22 cellular contexts compared by ENCODE assay signal in the genomic region with DNA sequence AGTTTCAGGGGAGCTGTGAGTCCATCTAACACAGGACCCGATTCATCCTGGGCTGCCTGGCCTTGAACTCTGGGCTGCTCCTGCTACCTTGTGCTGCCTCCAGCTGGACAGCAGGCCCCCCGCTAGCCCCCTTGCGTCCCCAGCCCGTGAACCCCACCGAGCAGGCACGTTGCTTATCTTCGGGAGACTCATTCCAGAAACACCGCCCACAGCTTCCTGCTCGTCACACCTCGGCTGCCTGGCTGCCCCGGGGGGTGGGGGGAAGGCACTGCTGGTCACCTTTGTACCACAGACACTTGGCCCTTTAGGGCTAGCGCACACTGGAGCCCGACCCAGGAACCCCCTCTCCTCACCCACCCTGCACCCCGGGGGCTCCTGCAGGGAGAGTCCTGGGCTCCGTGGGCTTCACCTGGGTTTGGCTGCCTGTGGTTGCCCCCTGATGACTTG. TPM values are rescaled to one million over a fixed set of nuclear protein-coding genes. Genes with fewer than 3 reads are reported as not detected.
DNase-seq lines count a peak whose midpoint lies in the region; TF ChIP-seq lines count a peak whose summit lies in the region.
"Had no signal": no experiment of that assay in that cellular context is flagged by ENCODE, and none has a peak within 500 bp of the region (broad histone marks: within the 10 kb centered on the region; RNA-seq: fewer than 3 reads in every experiment).

No MANE protein-coding gene starts in this region.

- H3K4me3 ChIP-seq in BLaER1 = peak overlapping the region; percentile 31; the same call in 1 of the 2 replicates
- no peak overlapping the region for H3K4me3 ChIP-seq in HEK293 (ENCODE audit: low read depth, low read length)
- no peak overlapping the region for H3K4me3 ChIP-seq in mucosa of stomach (ENCODE audit: low read length)
- no peak overlapping the region for H3K4me3 ChIP-seq in BE2C (ENCODE audit: low read depth, low read length)
- H3K4me3 ChIP-seq: body of pancreas, lung, SK-N-MC, thoracic aorta had no signal

- POLR2A ChIA-PET in HEK293 (lab: Yijun Ruan, JAX) = no interaction called here

- no peaks in the 10 kb centered on the region for H3K36me3 ChIP-seq in BLaER1
- no peaks in the 10 kb centered on the region for H3K36me3 ChIP-seq in HEK293 (ENCODE audit: control insufficient read depth in 2 of 2, insufficient read depth in 1 of 2, low read length in 2 of 2)
- H3K36me3 ChIP-seq in mucosa of stomach (ENCODE audit: control insufficient read depth, insufficient read depth, low read length) = no peaks in the 10 kb centered on the region
- no peaks in the 10 kb centered on the region; the same call in 1 of the 2 replicates for H3K36me3 ChIP-seq in BE2C
- H3K36me3 ChIP-seq: thoracic aorta had no signal

- H3K27ac ChIP-seq in BLaER1 (peak overlapping the region; percentile 81), HEK293 (ENCODE audit: extremely low read depth, low read depth, low read length) (no peak overlapping the region)
- H3K27ac ChIP-seq: body of pancreas, SK-N-MC, thoracic aorta had no signal

- H3K4me1 ChIP-seq in BLaER1 (peaks cover 75% of the 10 kb centered on the region), HEK293 (ENCODE audit: control insufficient read depth, insufficient read depth, low read length) (no peaks in the 10 kb centered on the region; the same call in 1 of the 2 replicates), mucosa of stomach (ENCODE audit: control insufficient read depth, insufficient read depth, low read length) (peaks cover 25% of the 10 kb centered on the region), BE2C (peaks cover 40% of the 10 kb centered on the region)

- H3K9me3 ChIP-seq in BLaER1 (no peaks in the 10 kb centered on the region), HEK293 (ENCODE audit: control insufficient read depth, insufficient read depth, low read depth, low read length) (no peaks in the 10 kb centered on the region), mucosa of stomach (ENCODE audit: control insufficient read depth, low read length) (no peaks in the 10 kb centered on the region), BE2C (no peaks in the 10 kb centered on the region)
- H3K9me3 ChIP-seq: body of pancreas, thoracic aorta had no signal

- H3K27me3 ChIP-seq in BLaER1 = no peaks in the 10 kb centered on the region
- H3K27me3 ChIP-seq in mucosa of stomach (ENCODE audit: control insufficient read depth, insufficient read depth, low read length) = no peaks in the 10 kb centered on the region
- H3K27me3 ChIP-seq in BE2C = no peaks in the 10 kb centered on the region
- H3K27me3 ChIP-seq: body of pancreas had no signal

- H3K9ac ChIP-seq in BLaER1 = peak overlapping the region; percentile 34; the same call in 1 of the 2 replicates
- peak overlapping the region; percentile 8 for H3K9ac ChIP-seq in mucosa of stomach (ENCODE audit: low read length)

- CTCF ChIA-PET in HEK293 (lab: Yijun Ruan, JAX) = interaction anchor here (0.9 kb wide), 1 partner anchor 53 kb away, joined by 3 read pairs; no protein-coding TSS in a partner anchor

- DNase-seq in dermis blood vessel endothelial cell (peak; percentile 45), C1 segment of cervical spinal cord (lab: John Stamatoyannopoulos, UW) (no peak), NCI-H187 treated with DMSO at 0.1 percent for 48 hours (lab: John Stamatoyannopoulos, UW) (no peak), COLO829 (ENCODE audit: low spot score) (no peak), BE2C (no peak)
- DNase-seq: activated naive CD8-positive, alpha-beta T cell treated with anti-CD3 and anti-CD28 coated beads, Interleukin-2, amount 10 ng/mL, durations not matched to agents 7 days and 5 days; body of pancreas; CD4-positive, alpha-beta memory T cell; naive B cell; NCI-H1105 treated with DMSO at 0.1 percent for 48 hours; NCI-H2107; NCI-H510A; NK-92 treated with Interleukin-12 subunit alpha and Interleukin-12 subunit beta, amount 100 ng/mL, for 24 hours had no signal

- peak overlapping the region; percentile 87 for H3K4me2 ChIP-seq in BLaER1

- no peak for TF ChIP-seq CTCF in HEK293 (tag by site-specific recombination; IDR thresholded peaks at IDR 0.05)
- TF ChIP-seq CTCF in BE2C (IDR thresholded peaks at IDR 0.05; ENCODE audit: low read depth, low read length) = no peak

- H4K20me1 ChIP-seq in BLaER1 = peaks cover 32% of the 10 kb centered on the region; the same call in 1 of the 2 replicates

TF ChIP-seq in HEK293, 187 proteins besides CTCF, POLR2A, EP300 and RAD21:
- TF ChIP-seq MYNN (tag by site-specific recombination; IDR thresholded peaks at IDR 0.05; ENCODE audit: borderline replicate concordance) (no peak), ZIC2 (tag by site-specific recombination; IDR thresholded peaks at IDR 0.05) (peak; percentile 88), ZFHX2 (tag by site-specific recombination; conservative IDR thresholded peaks at IDR 0.05) (peak; percentile 60)

RNA-seq across cellular contexts. Expression of a gene that starts 48.1 kb away (rescaled TPM):
- 1.2 and 1.8 TPM in 2 replicates for total RNA-seq in dermis blood vessel endothelial cell
- polyA plus RNA-seq in BE2C (2012; ENCODE audit: insufficient read depth, insufficient read length, low read depth) = 23.7 TPM

RNA-seq across cellular contexts. Expression of a gene that starts 59.5 kb away (rescaled TPM):
- not detected in 2 replicates for total RNA-seq in dermis blood vessel endothelial cell
- polyA plus RNA-seq in BE2C (2012; ENCODE audit: insufficient read depth, insufficient read length, low read depth) = 1.2 TPM
- total RNA-seq: activated naive CD8-positive, alpha-beta T cell treated with anti-CD3 and anti-CD28 coated beads, Interleukin-2, amount 10 ng/mL, durations not matched to agents 7 days and 5 days; CD4-positive, alpha-beta memory T cell; H7; HT1080; T-helper 2 cell treated with Interferon-gamma antibody and Interleukin-4, amounts not matched to agents 100 ng/mL and 5 ng/mL, for 36 hours had no signal
- polyA plus RNA-seq: CD4-positive, alpha-beta memory T cell had no signal
